8 cellular contexts compared by ENCODE assay signal in the genomic region with DNA sequence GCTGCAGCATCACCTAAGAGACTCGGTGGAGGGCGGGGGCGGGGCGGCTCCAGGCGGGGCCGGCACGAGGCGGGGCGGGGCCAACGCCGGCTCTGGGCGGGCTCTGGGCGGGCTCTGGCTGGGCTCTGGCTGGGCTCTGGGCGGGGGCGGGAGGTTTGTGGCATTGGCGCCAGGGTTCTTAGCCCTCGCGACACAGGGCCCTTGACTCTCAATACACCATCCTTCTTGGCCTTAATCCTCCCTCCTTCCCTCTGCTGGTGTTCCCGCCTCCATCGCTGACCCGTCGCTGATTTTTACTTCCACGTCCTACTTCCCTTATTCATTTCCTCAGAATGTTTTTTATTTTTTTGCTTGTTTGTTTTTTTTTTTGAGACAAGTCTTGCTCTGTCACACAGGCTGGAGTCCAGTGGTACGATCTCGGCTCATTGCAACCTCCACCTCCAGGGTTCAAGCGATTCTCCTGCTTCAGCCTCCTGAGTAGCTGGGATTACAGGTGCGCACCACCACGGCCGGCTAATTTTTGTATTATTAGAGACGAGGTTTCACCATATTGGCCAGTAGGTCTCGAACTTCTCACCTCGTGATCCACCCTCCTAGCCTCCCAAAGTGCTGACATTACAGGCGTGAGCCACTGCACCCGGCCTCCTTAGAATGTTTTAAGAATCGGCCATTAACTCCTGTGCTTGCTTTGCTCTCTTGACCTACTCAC. TPM values are rescaled to one million over a fixed set of nuclear protein-coding genes. Genes with fewer than 3 reads are reported as not detected.
DNase-seq lines count a peak whose midpoint lies in the region; ATAC-seq and TF ChIP-seq lines count a peak whose summit lies in the region.

A gene with protein sequence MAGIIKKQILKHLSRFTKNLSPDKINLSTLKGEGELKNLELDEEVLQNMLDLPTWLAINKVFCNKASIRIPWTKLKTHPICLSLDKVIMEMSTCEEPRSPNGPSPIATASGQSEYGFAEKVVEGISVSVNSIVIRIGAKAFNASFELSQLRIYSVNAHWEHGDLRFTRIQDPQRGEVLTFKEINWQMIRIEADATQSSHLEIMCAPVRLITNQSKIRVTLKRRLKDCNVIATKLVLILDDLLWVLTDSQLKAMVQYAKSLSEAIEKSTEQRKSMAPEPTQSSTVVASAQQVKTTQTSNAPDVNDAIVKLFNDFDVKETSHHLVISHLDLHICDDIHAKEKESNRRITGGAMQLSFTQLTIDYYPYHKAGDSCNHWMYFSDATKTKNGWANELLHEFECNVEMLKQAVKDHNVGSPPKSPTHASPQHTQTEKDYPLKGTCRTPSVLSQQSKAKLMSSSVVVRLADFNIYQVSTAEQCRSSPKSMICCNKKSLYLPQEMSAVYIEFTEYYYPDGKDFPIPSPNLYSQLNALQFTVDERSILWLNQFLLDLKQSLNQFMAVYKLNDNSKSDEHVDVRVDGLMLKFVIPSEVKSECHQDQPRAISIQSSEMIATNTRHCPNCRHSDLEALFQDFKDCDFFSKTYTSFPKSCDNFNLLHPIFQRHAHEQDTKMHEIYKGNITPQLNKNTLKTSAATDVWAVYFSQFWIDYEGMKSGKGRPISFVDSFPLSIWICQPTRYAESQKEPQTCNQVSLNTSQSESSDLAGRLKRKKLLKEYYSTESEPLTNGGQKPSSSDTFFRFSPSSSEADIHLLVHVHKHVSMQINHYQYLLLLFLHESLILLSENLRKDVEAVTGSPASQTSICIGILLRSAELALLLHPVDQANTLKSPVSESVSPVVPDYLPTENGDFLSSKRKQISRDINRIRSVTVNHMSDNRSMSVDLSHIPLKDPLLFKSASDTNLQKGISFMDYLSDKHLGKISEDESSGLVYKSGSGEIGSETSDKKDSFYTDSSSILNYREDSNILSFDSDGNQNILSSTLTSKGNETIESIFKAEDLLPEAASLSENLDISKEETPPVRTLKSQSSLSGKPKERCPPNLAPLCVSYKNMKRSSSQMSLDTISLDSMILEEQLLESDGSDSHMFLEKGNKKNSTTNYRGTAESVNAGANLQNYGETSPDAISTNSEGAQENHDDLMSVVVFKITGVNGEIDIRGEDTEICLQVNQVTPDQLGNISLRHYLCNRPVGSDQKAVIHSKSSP (N-terminal part only) (minus strand): TSS at position 24 of the 709 bp plus-strand sequence. CDS start 239 bp downstream, outside the sequence.

- no peak for TF ChIP-seq CTCF in colonic mucosa (IDR thresholded peaks at IDR 0.05)

- peak within 1 kb of the TSS; percentile 93 for H3K4me3 Mint-ChIP-seq in activated CD4-positive, alpha-beta T cell treated with anti-CD3 and anti-CD28 coated beads, Interleukin-2, amount 10 ng/mL, durations not matched to agents 24 days and 14 days

- peak within 1 kb of the TSS; percentile 84 to 96 for H3K9ac ChIP-seq in colonic mucosa (ENCODE audit: low read depth in 2 of 2, low read length in 2 of 2)

- peaks cover 24% of the 10 kb centered on the region for H3K36me3 Mint-ChIP-seq in activated CD4-positive, alpha-beta T cell treated with anti-CD3 and anti-CD28 coated beads, Interleukin-2, amount 10 ng/mL, durations not matched to agents 24 days and 14 days (ENCODE audit: low read depth)

- H3K27ac ChIP-seq in colonic mucosa, result peak within 1 kb of the TSS; percentile 94

- H3K4me1 ChIP-seq in colonic mucosa, result no peaks in the 10 kb centered on the region

- peak within 1 kb of the TSS; percentile 89 for H3K4me3 ChIP-seq in colonic mucosa

- H3K27me3 ChIP-seq in colonic mucosa, result no peaks in the 10 kb centered on the region

- ATAC-seq in GM19328 (IDR thresholded peaks at IDR 0.05; ENCODE audit: unreplicated experiment) (peak; percentile 73), HG03457 (IDR thresholded peaks at IDR 0.05; ENCODE audit: unreplicated experiment) (peak; percentile 49)

- peaks cover 39% of the 10 kb centered on the region for H3K4me1 Mint-ChIP-seq in activated CD4-positive, alpha-beta T cell treated with anti-CD3 and anti-CD28 coated beads, Interleukin-2, amount 10 ng/mL, durations not matched to agents 24 days and 14 days

- intact Hi-C loops in activated CD4-positive, alpha-beta T cell treated with anti-CD3 and anti-CD28 coated beads, Interleukin-2, amount 10 ng/mL, durations not matched to agents 24 days and 14 days (cut with micrococcal nuclease), result loop anchor here (1.0 to 5.0 kb wide), 4 partner anchors 41 to 429 kb away; a partner anchor contains a TSS
- intact Hi-C loops in colonic mucosa (cut with DNase I), result no loop called here

- peak within 1 kb of the TSS; percentile 99 for H3K27ac Mint-ChIP-seq in activated CD4-positive, alpha-beta T cell treated with anti-CD3 and anti-CD28 coated beads, Interleukin-2, amount 10 ng/mL, durations not matched to agents 24 days and 14 days

- peak; percentile 93 for DNase-seq in Ammon's horn (ENCODE audit: low spot score)
- peak; percentile 64 to 96 for DNase-seq in NCI-H526 (lab: John Stamatoyannopoulos, UW)
- DNase-seq in activated CD4-positive, alpha-beta T cell treated with anti-CD3 and anti-CD28 coated beads, Interleukin-2, amount 10 ng/mL, durations not matched to agents 24 days and 14 days, result peak; percentile 96
- peak; percentile 92 for DNase-seq in colonic mucosa
- peak; percentile 96 for DNase-seq in left kidney (ENCODE audit: low read depth, low spot score)
- DNase-seq in stimulated activated CD4-positive, alpha-beta T cell treated with anti-CD3 and anti-CD28 coated beads, Interleukin-1b, Interleukin-23, amount 100 ng/mL, for 48 hours, result peak; percentile 91

- no peaks in the 10 kb centered on the region for H3K36me3 ChIP-seq in colonic mucosa

- no peaks in the 10 kb centered on the region for H3K27me3 Mint-ChIP-seq in activated CD4-positive, alpha-beta T cell treated with anti-CD3 and anti-CD28 coated beads, Interleukin-2, amount 10 ng/mL, durations not matched to agents 24 days and 14 days

- H3K9me3 Mint-ChIP-seq in activated CD4-positive, alpha-beta T cell treated with anti-CD3 and anti-CD28 coated beads, Interleukin-2, amount 10 ng/mL, durations not matched to agents 24 days and 14 days, result no peaks in the 10 kb centered on the region

- H3K9me3 ChIP-seq in colonic mucosa, result no peaks in the 10 kb centered on the region

RNA-seq across cellular contexts. Expression of the gene that starts here (rescaled TPM):
- 57.6 and 63.6 TPM in 2 replicates for total RNA-seq in activated CD4-positive, alpha-beta T cell treated with anti-CD3 and anti-CD28 coated beads, Interleukin-2, amount 10 ng/mL, durations not matched to agents 24 days and 14 days
- 10 to 100 TPM; 20.2 to 23.8 TPM for total RNA-seq in colonic mucosa

Comparison
In these comparisons a context has a peak if more than half of its experiments do, and no peak if none do; other contexts are left out.
1. Peak in every context shown above with its lines: DNase-seq, ATAC-seq, H3K4me3 ChIP-seq and H3K27ac ChIP-seq.